Comparison of ENCODE assay signal across 26 cellular contexts in the genomic region with DNA sequence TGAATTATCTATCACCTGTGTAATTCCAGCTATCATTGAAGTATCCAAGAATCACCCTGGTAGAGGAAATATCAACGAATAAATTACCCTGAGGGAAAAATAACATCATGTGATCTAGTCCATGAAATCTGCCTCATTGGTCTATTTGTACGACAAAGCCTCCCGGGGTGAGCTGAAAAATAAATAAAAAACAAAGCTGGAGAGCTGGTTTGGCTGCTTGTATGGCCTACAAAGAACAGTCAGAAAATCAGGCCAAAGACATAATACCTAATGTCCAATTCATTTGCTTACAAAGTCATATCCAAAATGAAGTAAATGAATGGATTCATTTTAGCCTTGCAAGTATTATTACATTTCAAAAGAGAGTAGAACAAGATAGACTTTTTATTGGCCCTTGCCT.
A peak's percentile ranks its signal among the peaks of the same experiment; 100 is the strongest.
DNase-seq lines count a peak whose midpoint lies in the region; ATAC-seq and TF ChIP-seq lines count a peak whose summit lies in the region.
"Had no signal": no experiment of that assay in that cellular context is flagged by ENCODE, and none has a peak within 500 bp of the region (broad histone marks: within the 10 kb centered on the region; RNA-seq: fewer than 3 reads in every experiment).

No MANE protein-coding gene starts in this region.

- TF ChIP-seq CTCF in WTC11 (IDR thresholded peaks at IDR 0.05) (no peak), suprapubic skin (IDR thresholded peaks at IDR 0.05) (no peak), adrenal gland (IDR thresholded peaks at IDR 0.05) (no peak)

- ATAC-seq in WTC11 = no peak
- no peak for ATAC-seq in stimulated activated effector memory CD8-positive, alpha-beta T cell treated with anti-CD3 and anti-CD28 coated beads, Interleukin-12 subunit alpha, Interleukin-12 subunit beta, amount 100 ng/mL, for 72 hours
- no peak for ATAC-seq in GM18520 (IDR thresholded peaks at IDR 0.05; ENCODE audit: unreplicated experiment)
- ATAC-seq: activated T-cell treated with anti-CD3 and anti-CD28 coated beads, Interleukin-2, amount 50 U/mL, for 72 hours; left ventricle myocardium superior; SK-N-SH treated with all-trans-retinoic acid at 6 μM for 48 hours had no signal

- H3K27me3 ChIP-seq in suprapubic skin = no peaks in the 10 kb centered on the region
- no peaks in the 10 kb centered on the region for H3K27me3 ChIP-seq in adrenal gland
- H3K27me3 ChIP-seq: tibial nerve had no signal

- intact Hi-C loops in adrenal gland (cut with DNase I) = no loop called here

- H3K4me1 Mint-ChIP-seq in WTC11 = peaks cover 16% of the 10 kb centered on the region
- peaks cover 6% of the 10 kb centered on the region for H3K4me1 Mint-ChIP-seq in stimulated activated effector memory CD8-positive, alpha-beta T cell treated with anti-CD3 and anti-CD28 coated beads, Interleukin-12 subunit alpha, Interleukin-12 subunit beta, amount 100 ng/mL, for 72 hours

- TF ChIP-seq POLR2A in suprapubic skin (IDR thresholded peaks at IDR 0.05) (no peak), adrenal gland (IDR thresholded peaks at IDR 0.05) (no peak)

- no peaks in the 10 kb centered on the region for H3K4me1 ChIP-seq in suprapubic skin
- H3K4me1 ChIP-seq in adrenal gland (replicated peaks in 1 of 2) = no peaks in the 10 kb centered on the region

- H3K36me3 Mint-ChIP-seq in WTC11 = no peaks in the 10 kb centered on the region
- H3K36me3 Mint-ChIP-seq in stimulated activated effector memory CD8-positive, alpha-beta T cell treated with anti-CD3 and anti-CD28 coated beads, Interleukin-12 subunit alpha, Interleukin-12 subunit beta, amount 100 ng/mL, for 72 hours = peaks cover 13% of the 10 kb centered on the region

- CTCF ChIA-PET in WTC11 (lab: Charles Lee) = no interaction called here

- H3K27me3 Mint-ChIP-seq in WTC11 (ENCODE audit: low read depth) = no peaks in the 10 kb centered on the region

- H3K4me3 ChIP-seq in suprapubic skin (no peak overlapping the region), adrenal gland (no peak overlapping the region)
- H3K4me3 ChIP-seq: coronary artery, tibial nerve had no signal

- peak overlapping the region; percentile 59 for H3K27ac ChIP-seq in suprapubic skin
- no peak overlapping the region for H3K27ac ChIP-seq in adrenal gland
- H3K27ac ChIP-seq: coronary artery, HL-60, KMS-11 had no signal

- no peaks in the 10 kb centered on the region for H3K9me3 ChIP-seq in suprapubic skin
- H3K9me3 ChIP-seq in adrenal gland (replicated peaks in 1 of 3) = no peaks in the 10 kb centered on the region
- H3K9me3 ChIP-seq: tibial nerve had no signal

- WGBS in suprapubic skin = 44% methylated on average over 3 of the region's 3 CpGs
- 85 to 93% (median 88%) methylated on average over 3 of the region's 3 CpGs for WGBS in adrenal gland, 4 donors

- DNase-seq in DMS153 treated with DMSO at 0.1 percent for 48 hours (lab: John Stamatoyannopoulos, UW; ENCODE audit: unreplicated experiment) (peak; percentile 18), NCI-H146 treated with DMSO at 0.1 percent for 48 hours (lab: John Stamatoyannopoulos, UW; ENCODE audit: unreplicated experiment) (peak; percentile 42), WTC11 (ENCODE audit: low spot score) (no peak), suprapubic skin (ENCODE audit: low spot score in 2 of 2) (no peak), adrenal gland (no peak)
- no peak for DNase-seq in stimulated activated effector memory CD8-positive, alpha-beta T cell treated with anti-CD3 and anti-CD28 coated beads, Interleukin-12 subunit alpha, Interleukin-12 subunit beta, amount 100 ng/mL, for 72 hours (ENCODE audit: low spot score in 2 of 2)
- DNase-seq: activated CD4-positive, alpha-beta T cell treated with anti-CD3 and anti-CD28 coated beads, Interleukin-2, amount 50 U/mL, for 48 hours; activated CD4-positive, CD25-positive, alpha-beta regulatory T cell treated with anti-CD3 and anti-CD28 coated beads, Interleukin-2, amount 50 U/mL, for 72 hours; activated T-cell treated with anti-CD3 and anti-CD28 coated beads, Interleukin-2, amount 50 U/mL, for 72 hours; C1 segment of cervical spinal cord; caudate nucleus; effector CD8-positive, alpha-beta T cell; erythroblast; left ventricle myocardium superior; MM.1S; NCI-H1436; OCI-M1; stimulated activated CD4-positive, alpha-beta T cell treated with anti-CD3 and anti-CD28 coated beads, Interleukin-12 subunit alpha, Interleukin-12 subunit beta, amount 100 ng/mL, for 4 hours; stimulated activated CD4-positive, alpha-beta T cell treated with anti-CD3 and anti-CD28 coated beads, Interleukin-2, amount 100 ng/mL, for 48 hours; T-helper 2 cell had no signal

- 0 out of 2 replicates have a peak overlapping the region, but pooled peaks have one; percentile 38 for H3K27ac Mint-ChIP-seq in WTC11
- H3K27ac Mint-ChIP-seq in stimulated activated effector memory CD8-positive, alpha-beta T cell treated with anti-CD3 and anti-CD28 coated beads, Interleukin-12 subunit alpha, Interleukin-12 subunit beta, amount 100 ng/mL, for 72 hours = no peak overlapping the region

- H3K4me3 Mint-ChIP-seq in WTC11 = no peak overlapping the region
- no peak overlapping the region for H3K4me3 Mint-ChIP-seq in stimulated activated effector memory CD8-positive, alpha-beta T cell treated with anti-CD3 and anti-CD28 coated beads, Interleukin-12 subunit alpha, Interleukin-12 subunit beta, amount 100 ng/mL, for 72 hours
- H3K4me3 Mint-ChIP-seq: activated T-cell treated with anti-CD3 and anti-CD28 coated beads, Interleukin-2, amount 50 U/mL, for 72 hours had no signal

- no peak for TF ChIP-seq EP300 in suprapubic skin (IDR thresholded peaks at IDR 0.05)

- H3K36me3 ChIP-seq in suprapubic skin (no peaks in the 10 kb centered on the region), adrenal gland (replicated peaks in 1 of 2) (no peaks in the 10 kb centered on the region)
- H3K36me3 ChIP-seq: tibial nerve had no signal

- H3K9me3 Mint-ChIP-seq in WTC11 = peaks cover 6% of the 10 kb centered on the region
- no peaks in the 10 kb centered on the region for H3K9me3 Mint-ChIP-seq in stimulated activated effector memory CD8-positive, alpha-beta T cell treated with anti-CD3 and anti-CD28 coated beads, Interleukin-12 subunit alpha, Interleukin-12 subunit beta, amount 100 ng/mL, for 72 hours
- H3K9me3 Mint-ChIP-seq: activated T-cell treated with anti-CD3 and anti-CD28 coated beads, Interleukin-2, amount 50 U/mL, for 72 hours had no signal

- POLR2A ChIA-PET in WTC11 (lab: Charles Lee) = interaction anchor here (0.6 to 0.7 kb wide), 2 partner anchors 184 to 562 kb away, joined by 3 to 4 read pairs; no protein-coding TSS in a partner anchor

TF ChIP-seq in WTC11, 78 proteins besides CTCF, POLR2A, EP300 and RAD21 (continues in another document):
- no peak for TF ChIP-seq CBFB (CRISPR knock-in tag; IDR thresholded peaks at IDR 0.05; ENCODE audit: low read depth)
- no peak for TF ChIP-seq CREB1 (CRISPR knock-in tag; IDR thresholded peaks at IDR 0.05)
- TF ChIP-seq MXD4 (CRISPR knock-in tag; IDR thresholded peaks at IDR 0.05; ENCODE audit: borderline replicate concordance) = no peak
- TF ChIP-seq HMGA2 (CRISPR knock-in tag; IDR thresholded peaks at IDR 0.05) = no peak
- no peak for TF ChIP-seq SMAD4 (CRISPR knock-in tag; IDR thresholded peaks at IDR 0.05)
- TF ChIP-seq, protein P1, sequence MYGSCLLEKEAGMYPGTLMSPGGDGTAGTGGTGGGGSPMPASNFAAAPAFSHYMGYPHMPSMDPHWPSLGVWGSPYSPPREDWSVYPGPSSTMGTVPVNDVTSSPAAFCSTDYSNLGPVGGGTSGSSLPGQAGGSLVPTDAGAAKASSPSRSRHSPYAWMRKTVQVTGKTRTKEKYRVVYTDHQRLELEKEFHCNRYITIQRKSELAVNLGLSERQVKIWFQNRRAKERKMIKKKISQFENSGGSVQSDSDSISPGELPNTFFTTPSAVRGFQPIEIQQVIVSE (CRISPR knock-in tag; IDR thresholded peaks at IDR 0.05; ENCODE audit: borderline replicate concordance) = no peak
- no peak for TF ChIP-seq PRDM15 (CRISPR knock-in tag; IDR thresholded peaks at IDR 0.05)
- TF ChIP-seq, protein P2, sequence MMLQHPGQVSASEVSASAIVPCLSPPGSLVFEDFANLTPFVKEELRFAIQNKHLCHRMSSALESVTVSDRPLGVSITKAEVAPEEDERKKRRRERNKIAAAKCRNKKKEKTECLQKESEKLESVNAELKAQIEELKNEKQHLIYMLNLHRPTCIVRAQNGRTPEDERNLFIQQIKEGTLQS (CRISPR knock-in tag; conservative IDR thresholded peaks at IDR 0.05) = no peak
- TF ChIP-seq SP1 (CRISPR knock-in tag; conservative IDR thresholded peaks at IDR 0.05) = no peak

Comparison
In these comparisons a context has a peak if more than half of its experiments do, and no peak if none do; other contexts are left out.
1. DNase-seq: peak in DMS153 treated with DMSO at 0.1 percent for 48 hours (single experiment) and NCI-H146 treated with DMSO at 0.1 percent for 48 hours (single experiment); none in WTC11 (single experiment), suprapubic skin (0 of 2), adrenal gland (0 of 7) and stimulated activated effector memory CD8-positive, alpha-beta T cell treated with anti-CD3 and anti-CD28 coated beads, Interleukin-12 subunit alpha, Interleukin-12 subunit beta, amount 100 ng/mL, for 72 hours (0 of 2).